8 cellular contexts compared by ENCODE assay signal in the genomic region with DNA sequence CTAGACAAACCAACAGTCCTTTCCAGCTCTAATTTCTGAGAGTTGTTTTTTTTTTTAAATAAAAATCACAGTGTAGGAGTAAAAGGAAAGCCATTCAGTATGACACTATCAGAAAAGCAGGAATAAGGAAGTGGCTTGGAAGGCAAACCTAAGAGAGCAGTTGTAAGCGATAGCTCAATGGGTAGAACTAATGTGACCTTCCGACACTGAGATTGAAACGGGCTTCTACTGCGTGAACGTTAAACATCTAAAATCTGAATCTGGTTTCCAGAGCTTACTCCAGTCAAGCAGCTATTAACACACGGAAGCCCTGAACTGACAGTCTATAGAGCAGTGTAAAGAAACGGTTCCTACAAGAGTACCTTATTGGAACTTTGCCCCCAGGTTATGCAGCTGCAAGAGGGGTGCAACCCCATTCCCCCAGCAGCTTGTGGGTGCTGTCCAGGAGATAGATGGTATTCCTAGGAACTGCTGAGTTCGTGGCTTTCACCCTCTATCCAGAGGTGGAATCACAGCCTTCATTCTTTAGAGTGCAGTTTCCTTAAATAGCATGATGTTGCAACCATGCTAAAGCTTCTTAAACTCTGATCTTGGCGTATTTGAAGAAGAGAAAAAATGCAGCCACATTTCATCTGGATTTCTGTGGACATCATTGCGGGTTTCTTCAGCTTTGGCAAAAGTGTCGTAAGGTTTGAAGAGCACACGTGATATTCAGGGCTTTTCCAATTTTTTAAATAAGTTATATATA. TPM values are rescaled to one million over a fixed set of nuclear protein-coding genes. Genes with fewer than 3 reads are reported as not detected.
DNase-seq lines count a peak whose midpoint lies in the region; ATAC-seq and TF ChIP-seq lines count a peak whose summit lies in the region.

No MANE protein-coding gene starts in this region.

- peaks cover 33% of the 10 kb centered on the region for H3K4me1 Mint-ChIP-seq in activated B cell treated with CpG ODN at 0.5 μM for 24 hours
- H3K4me1 Mint-ChIP-seq in glutamatergic neuron (ENCODE audit: low read depth, unreplicated experiment), result peaks cover 39% of the 10 kb centered on the region

- H3K36me3 Mint-ChIP-seq in activated B cell treated with CpG ODN at 0.5 μM for 24 hours (ENCODE audit: low read depth) (peaks cover 3% of the 10 kb centered on the region), glutamatergic neuron (ENCODE audit: unreplicated experiment) (peaks cover 5% of the 10 kb centered on the region)

- TF ChIP-seq CTCF in activated B cell treated with CpG ODN at 0.5 μM for 24 hours (IDR thresholded peaks at IDR 0.05), result no peak
- TF ChIP-seq CTCF in glutamatergic neuron (IDR thresholded peaks at IDR 0.05; ENCODE audit: partially characterized antibody, unreplicated experiment), result no peak

- CTCF ChIA-PET in activated B cell treated with CpG ODN at 0.5 μM for 24 hours (lab: Charles Lee), result interaction anchor here (0.9 to 3.9 kb wide), 5 partner anchors 15 to 470 kb away, joined by 3 to 39 read pairs (median 7); no protein-coding TSS in a partner anchor

- H3K27me3 Mint-ChIP-seq in activated B cell treated with CpG ODN at 0.5 μM for 24 hours (no peaks in the 10 kb centered on the region), glutamatergic neuron (ENCODE audit: unreplicated experiment) (peaks cover 12% of the 10 kb centered on the region)

- peak overlapping the region; percentile 88 for H3K4me3 Mint-ChIP-seq in activated B cell treated with CpG ODN at 0.5 μM for 24 hours
- peak overlapping the region; percentile 89 for H3K4me3 Mint-ChIP-seq in glutamatergic neuron (ENCODE audit: unreplicated experiment)

- H3K27ac ChIP-seq in skin epidermis, result peak overlapping the region; percentile 34 to 100 (median 97)

- intact Hi-C loops in activated B cell treated with CpG ODN at 0.5 μM for 24 hours (cut with micrococcal nuclease), result loop anchor here (2.0 to 5.0 kb wide), 6 partner anchors 15 to 1254 kb away; partner anchors contain the start of gene LYST

- H3K9me3 Mint-ChIP-seq in activated B cell treated with CpG ODN at 0.5 μM for 24 hours, result no peaks in the 10 kb centered on the region
- peaks cover 17% of the 10 kb centered on the region for H3K9me3 Mint-ChIP-seq in glutamatergic neuron (ENCODE audit: unreplicated experiment)

- H3K27ac Mint-ChIP-seq in activated B cell treated with CpG ODN at 0.5 μM for 24 hours, result peak overlapping the region; percentile 100
- H3K27ac Mint-ChIP-seq in glutamatergic neuron (ENCODE audit: unreplicated experiment), result peak overlapping the region; percentile 92

- peak overlapping the region in 5 of 7 experiments; percentile 5 to 57 (median 38) for H3K4me3 ChIP-seq in skin epidermis

- POLR2A ChIA-PET in activated B cell treated with CpG ODN at 0.5 μM for 24 hours (lab: Charles Lee), result interaction anchor here (0.6 to 9.2 kb wide), 22 partner anchors 9 to 467 kb away, joined by 3 to 148 read pairs (median 14); partner anchors contain the start of gene TARBP1

- DNase-seq in G401 (ENCODE audit: low spot score) (peak; percentile 56), NAMALWA (ENCODE audit: low spot score) (peak; percentile 59), activated B cell treated with CpG ODN at 0.5 μM for 24 hours (no peak), glutamatergic neuron (no peak)
- DNase-seq in central memory CD4-positive, alpha-beta T cell, result no peak

- no peak for ATAC-seq in activated B cell treated with CpG ODN at 0.5 μM for 24 hours (ENCODE audit: low read depth)
- ATAC-seq in GM18498 (IDR thresholded peaks at IDR 0.05; ENCODE audit: unreplicated experiment), result no peak
- ATAC-seq in GM21423 (IDR thresholded peaks at IDR 0.05; ENCODE audit: unreplicated experiment), result no peak

- in situ Hi-C loops in G401 (cut with HindIII; ENCODE audit: low sequenced_read_pairs), result loop anchor here (25.0 kb wide), 1 partner anchor 474 kb away; no protein-coding TSS in a partner anchor

RNA-seq across cellular contexts. Expression of gene IRF2BP2, which starts 3.3 kb away (rescaled TPM):
- total RNA-seq in G401 (2014; rRNA removed; shearing (Covaris generic)), result 41.1 and 44.7 TPM in 2 replicates
- total RNA-seq in activated B cell treated with CpG ODN at 0.5 μM for 24 hours, result 117 and 121 TPM in 2 replicates
- total RNA-seq in glutamatergic neuron (ENCODE audit: unreplicated experiment), result 199 TPM

Comparison
In these comparisons a context has a peak if more than half of its experiments do, and no peak if none do; other contexts are left out.
1. DNase-seq: peak in G401 (single experiment) and NAMALWA (single experiment); none in activated B cell treated with CpG ODN at 0.5 μM for 24 hours (single experiment), glutamatergic neuron (single experiment) and central memory CD4-positive, alpha-beta T cell (single experiment).